In the genomic region with DNA sequence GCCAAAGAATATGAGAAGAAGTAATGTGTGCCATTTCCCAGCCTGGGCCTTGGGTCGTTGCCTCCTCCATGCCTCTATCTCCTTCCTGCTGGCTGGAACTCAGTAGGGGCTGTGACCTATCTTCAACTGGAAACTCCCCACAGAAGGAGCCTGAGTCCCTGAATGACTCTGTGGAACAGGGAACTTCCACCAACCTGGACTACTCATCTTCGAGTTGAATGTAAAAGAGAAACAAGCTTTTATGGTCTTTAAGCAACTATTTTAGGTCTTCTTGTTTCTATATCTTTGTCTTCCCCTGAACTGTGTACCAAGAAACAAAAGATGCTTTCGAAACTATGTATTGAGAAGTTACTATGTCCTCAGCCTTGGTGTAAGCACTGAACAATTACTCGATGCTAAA, we compare ENCODE assay signal across 16 cellular contexts.
DNase-seq lines count a peak whose midpoint lies in the region; ATAC-seq, FAIRE-seq and TF ChIP-seq lines count a peak whose summit lies in the region.
"Had no signal": no experiment of that assay in that cellular context is flagged by ENCODE, and none has a peak within 500 bp of the region (broad histone marks: within the 10 kb centered on the region; RNA-seq: fewer than 3 reads in every experiment).

No MANE protein-coding gene starts in this region.

- H3F3A ChIP-seq in PC-3 (ENCODE audit: low read length, unreplicated experiment): no peaks in the 10 kb centered on the region

- CTCF ChIA-PET in PC-3 (lab: Charles Lee): no interaction called here

- H3K4me1 ChIP-seq in PC-3 (ENCODE audit: insufficient read depth, low read length) (no peaks in the 10 kb centered on the region), neuronal stem cell (ENCODE audit: control insufficient read depth in 2 of 2, insufficient read depth in 1 of 2, low read depth in 1 of 2, low read length in 2 of 2) (peaks cover 8 to 16% of the 10 kb centered on the region in 2 donors)
- H3K4me1 ChIP-seq: SJCRH30 had no signal

- H3K79me2 ChIP-seq in PC-3 (ENCODE audit: low read length): no peaks in the 10 kb centered on the region

- H3K4me2 ChIP-seq in PC-3 (ENCODE audit: low read length) (no peak overlapping the region), neuronal stem cell (ENCODE audit: insufficient read depth, low read length, poor library complexity, severe bottlenecking) (no peak overlapping the region)

- no peak overlapping the region for H2AK5ac ChIP-seq in neuronal stem cell (ENCODE audit: low read depth, low read length)

- H3K27ac ChIP-seq in PC-3 (ENCODE audit: low read length) (no peak overlapping the region), neuronal stem cell (replicated peaks; ENCODE audit: low read length) (no peak overlapping the region)
- H3K27ac ChIP-seq: cardiac muscle cell, GM23248, SJCRH30 had no signal

- no peak overlapping the region for H2AFZ ChIP-seq in PC-3 (ENCODE audit: low read length)
- H2AFZ ChIP-seq in neuronal stem cell (ENCODE audit: low read length): no peak overlapping the region
- H2AFZ ChIP-seq: GM23248 had no signal

- H3K27me3 ChIP-seq in PC-3 (ENCODE audit: low read length) (no peaks in the 10 kb centered on the region), neuronal stem cell (ENCODE audit: control insufficient read depth in 3 of 3, insufficient read depth in 3 of 3, low read depth in 1 of 3, low read length in 3 of 3) (no peaks in the 10 kb centered on the region)
- H3K27me3 ChIP-seq: cardiac muscle cell, SJCRH30 had no signal

- no peaks in the 10 kb centered on the region for H3K9me2 ChIP-seq in PC-3 (replicated peaks; ENCODE audit: low read length)

- FAIRE-seq in GM12891 (lab: Jason Lieb, UNC): no peak
- FAIRE-seq in RCC 7860 (lab: Jason Lieb, UNC): no peak
- FAIRE-seq: endothelial cell of umbilical vein had no signal

- no peak overlapping the region for H2BK15ac ChIP-seq in neuronal stem cell (ENCODE audit: low read length)

- no peaks in the 10 kb centered on the region for H4K20me1 ChIP-seq in PC-3 (ENCODE audit: low read length)

- no peak overlapping the region for H2BK5ac ChIP-seq in neuronal stem cell (ENCODE audit: low read length)

- no CpG with 5 or more reads among the region's 4 CpGs for WGBS in neuronal stem cell (ENCODE audit: extremely low coverage in 2 of 2, insufficient read length in 2 of 2, insufficient replicate concordance in 1 of 2), 2 donors

- no peak overlapping the region for H3K14ac ChIP-seq in neuronal stem cell (ENCODE audit: low read length)

- no peak overlapping the region for H4K91ac ChIP-seq in neuronal stem cell (ENCODE audit: low read depth, low read length, poor library complexity)

- H3K36me3 ChIP-seq in PC-3 (ENCODE audit: low read depth, low read length): no peaks in the 10 kb centered on the region
- H3K36me3 ChIP-seq in neuronal stem cell (replicated peaks in 1 of 2; ENCODE audit: control insufficient read depth in 2 of 2, insufficient read depth in 2 of 2, low read length in 2 of 2): no peaks in the 10 kb centered on the region
- H3K36me3 ChIP-seq: cardiac muscle cell, SJCRH30 had no signal

- no peak overlapping the region for H3K23ac ChIP-seq in neuronal stem cell (ENCODE audit: low read depth, low read length, poor library complexity)

- ATAC-seq in GM19372 (IDR thresholded peaks at IDR 0.05; ENCODE audit: low read depth, unreplicated experiment) (peak; percentile 46), HG02623 (IDR thresholded peaks at IDR 0.05; ENCODE audit: unreplicated experiment) (peak; percentile 65), HG03378 (IDR thresholded peaks at IDR 0.05; ENCODE audit: unreplicated experiment) (peak; percentile 68), HG03139 (IDR thresholded peaks at IDR 0.05; ENCODE audit: unreplicated experiment) (no peak), PC-3 (no peak)

- H3K79me1 ChIP-seq in neuronal stem cell (ENCODE audit: low read depth, low read length): peaks cover 2% of the 10 kb centered on the region

- intact Hi-C loops in PC-3 (cut with micrococcal nuclease): no loop called here

- H3K4me3 ChIP-seq in PC-3 (ENCODE audit: low read length) (no peak overlapping the region), neuronal stem cell (ENCODE audit: low read length in 2 of 2) (no peak overlapping the region)
- H3K4me3 ChIP-seq: cardiac muscle cell, GM23248, SJCRH30 had no signal

- TF ChIP-seq CTCF in PC-3 (conservative IDR thresholded peaks at IDR 0.05; ENCODE audit: low read depth, low read length): no peak

- TF ChIP-seq POLR2A in GM12891 (IDR thresholded peaks at IDR 0.05; ENCODE audit: low read depth, low read length): 0 out of 2 replicates have a peak, but pooled peaks have one; percentile 3

- POLR2A ChIA-PET in PC-3 (lab: Charles Lee; ENCODE audit: unreplicated experiment): no interaction called here

- no TSS peak for BruUV-seq in PC-3 (replicated peaks; lab: Mats Ljungman, UMichigan)

- H3K9me3 ChIP-seq in PC-3 (ENCODE audit: low read length) (no peaks in the 10 kb centered on the region), neuronal stem cell (replicated peaks in 1 of 2; ENCODE audit: control insufficient read depth in 2 of 2, insufficient read depth in 1 of 2, low read depth in 1 of 2, low read length in 2 of 2) (peaks cover 2 to 9% of the 10 kb centered on the region in 2 donors)
- H3K9me3 ChIP-seq: SJCRH30 had no signal

- H2BK120ac ChIP-seq in neuronal stem cell (ENCODE audit: low read depth, low read length): no peak overlapping the region

- no peak overlapping the region for H2BK12ac ChIP-seq in neuronal stem cell (ENCODE audit: low read length)

- H3K4ac ChIP-seq in neuronal stem cell (ENCODE audit: low read length): no peak overlapping the region

- no peak for DNase-seq in GM12891 (ENCODE audit: insufficient read length, low spot score)
- DNase-seq in PC-3: no peak
- no peak for DNase-seq in neuronal stem cell (ENCODE audit: low spot score)
- DNase-seq in RCC 7860 (ENCODE audit: low spot score): no peak
- DNase-seq: activated naive CD4-positive, alpha-beta T cell treated with anti-CD3 and anti-CD28 coated beads, Interleukin-2, amount 50 U/mL, for 16 hours; Calu3; GM23248; NCI-H1694; SJCRH30; stimulated activated CD4-positive, alpha-beta T cell treated with anti-CD3 and anti-CD28 coated beads, Interleukin-12 subunit alpha, Interleukin-12 subunit beta, amount 100 ng/mL, for 4 hours had no signal

- H4K8ac ChIP-seq in neuronal stem cell (ENCODE audit: low read depth, low read length): no peak overlapping the region

- H3K18ac ChIP-seq in neuronal stem cell (ENCODE audit: low read length): no peak overlapping the region

- H3K9ac ChIP-seq in PC-3 (ENCODE audit: low read length) (no peak overlapping the region), neuronal stem cell (ENCODE audit: low read depth, low read length, poor library complexity) (no peak overlapping the region)
- H3K9ac ChIP-seq: GM23248 had no signal

TF ChIP-seq in GM12891, 5 proteins besides CTCF, POLR2A, EP300 and RAD21:
- TF ChIP-seq TAF1 (IDR thresholded peaks at IDR 0.05; ENCODE audit: low read depth, low read length) (0 out of 2 replicates have a peak, but pooled peaks have one; percentile 23), POU2F2 (IDR thresholded peaks at IDR 0.05; ENCODE audit: low read depth, low read length) (0 out of 2 replicates have a peak, but pooled peaks have one; percentile 35), SPI1 (IDR thresholded peaks at IDR 0.05; ENCODE audit: low read depth, low read length) (no peak)

Comparison
In these comparisons a context has a peak if more than half of its experiments do, and no peak if none do; other contexts are left out.
1. ATAC-seq: peak in GM19372 (single experiment), HG02623 (single experiment) and HG03378 (single experiment); none in HG03139 (single experiment) and PC-3 (single experiment).